ENCODE assay signal across 8 cellular contexts in genomic region chr1:226060976-226061792, GRCh38. TPM values are rescaled to one million over a fixed set of nuclear protein-coding genes. Genes with fewer than 3 reads are reported as not detected.
A peak's percentile ranks its signal among the peaks of the same experiment; 100 is the strongest.
DNase-seq lines count a peak whose midpoint lies in the region; ATAC-seq and TF ChIP-seq lines count a peak whose summit lies in the region.

No MANE protein-coding gene starts in this region.

- WGBS in adipose tissue, 3 donors, result 8 to 14% (median 11%) methylated on average over 19 of the region's 19 CpGs

- intact Hi-C loops in CD4-positive, alpha-beta memory T cell (cut with micrococcal nuclease), result loop anchor here (5.0 kb wide), 2 partner anchors 179 to 1629 kb away; partner anchors contain the start of genes TMEM63A and WDR26

- H3K36me3 ChIP-seq in CD4-positive, alpha-beta memory T cell (ENCODE audit: insufficient read depth, low read length), result peaks cover 7% of the 10 kb centered on the region
- peaks cover 8% of the 10 kb centered on the region for H3K36me3 ChIP-seq in thoracic aorta

- peak overlapping the region; percentile 90 to 93 (median 91) for H3K4me3 Mint-ChIP-seq in CD4-positive, alpha-beta memory T cell

- H3K9me3 ChIP-seq in CD4-positive, alpha-beta memory T cell (ENCODE audit: control insufficient read depth in 1 of 2, low read length in 2 of 2), result no peaks in the 10 kb centered on the region
- no peaks in the 10 kb centered on the region for H3K9me3 ChIP-seq in thoracic aorta

- H3K36me3 Mint-ChIP-seq in CD4-positive, alpha-beta memory T cell, result peaks cover 28 to 49% of the 10 kb centered on the region in 2 donors

- H3K27ac ChIP-seq in CD4-positive, alpha-beta memory T cell (ENCODE audit: low read depth, low read length), result peak overlapping the region; percentile 82
- H3K27ac ChIP-seq in adipose tissue (ENCODE audit: low read depth, low read length) (peak overlapping the region; percentile 72), thoracic aorta (peak overlapping the region; percentile 94)

- no peaks in the 10 kb centered on the region for H3K27me3 ChIP-seq in CD4-positive, alpha-beta memory T cell (ENCODE audit: insufficient read depth, low read length)
- no peaks in the 10 kb centered on the region for H3K27me3 ChIP-seq in thoracic aorta (replicated peaks; ENCODE audit: insufficient read depth)

- H3K9me3 Mint-ChIP-seq in CD4-positive, alpha-beta memory T cell, result no peaks in the 10 kb centered on the region

- peak overlapping the region in 1 of 2 donors; percentile 72 for H3K4me3 ChIP-seq in CD4-positive, alpha-beta memory T cell (ENCODE audit: low read length in 2 of 2)
- H3K4me3 ChIP-seq in Jurkat, Clone E6-1 (ENCODE audit: low read length), result peak overlapping the region; percentile 74
- peak overlapping the region; percentile 86 for H3K4me3 ChIP-seq in thoracic aorta

- POLR2A ChIA-PET in CD4-positive, alpha-beta memory T cell (lab: Charles Lee; ENCODE audit: partially characterized antibody), result interaction anchor here (0.8 to 13.0 kb wide), 23 partner anchors 8 to 879 kb away, joined by 3 to 614 read pairs (median 11); partner anchors contain the start of genes COQ8A, LBR, LIN9 and PARP1

- H3K4me1 Mint-ChIP-seq in CD4-positive, alpha-beta memory T cell, result peaks cover 25 to 49% (median 34%) of the 10 kb centered on the region in 4 donors

- DNase-seq in CD4-positive, alpha-beta memory T cell, result no peak
- no peak for DNase-seq in Jurkat, Clone E6-1 (ENCODE audit: low read depth, low spot score)
- DNase-seq in left kidney (ENCODE audit: low read depth, low spot score), result peak; percentile 35
- no peak for DNase-seq in thoracic aorta (ENCODE audit: low spot score)
- no peak for DNase-seq in stimulated activated naive CD4-positive, alpha-beta T cell treated with Interleukin-2 at 50 U/mL for 16 hours (lab: John Stamatoyannopoulos, UW)
- no peak for DNase-seq in MV-4-11 (lab: John Stamatoyannopoulos, UW)
- DNase-seq in stimulated activated CD4-positive, alpha-beta T cell treated with anti-CD3 and anti-CD28 coated beads, Interleukin-4, amount 100 ng/mL, for 24 hours, result no peak

- ATAC-seq in thoracic aorta (ENCODE audit: insufficient number of reproducible peaks, low FRiP score, low read depth), result no peak

- CTCF ChIA-PET in CD4-positive, alpha-beta memory T cell (lab: Charles Lee; ENCODE audit: partially characterized antibody), result interaction anchor here (1.0 to 2.8 kb wide), 5 partner anchors 61 to 74 kb away, joined by 5 to 18 read pairs (median 6); partner anchors contain the start of gene SDE2

- peaks cover 0 to 2% of the 10 kb centered on the region in 2 donors for H3K27me3 Mint-ChIP-seq in CD4-positive, alpha-beta memory T cell

- peaks cover 32% of the 10 kb centered on the region for H3K4me1 ChIP-seq in CD4-positive, alpha-beta memory T cell (ENCODE audit: insufficient read depth, low read length)
- peaks cover 9 to 29% of the 10 kb centered on the region in 2 donors for H3K4me1 ChIP-seq in thoracic aorta (ENCODE audit: control insufficient read depth in 1 of 2, low read depth in 2 of 2)

- TF ChIP-seq CTCF in thoracic aorta (IDR thresholded peaks at IDR 0.05), result no peak

- H3K27ac Mint-ChIP-seq in CD4-positive, alpha-beta memory T cell, result peak overlapping the region; percentile 93 to 98 (median 97)

RNA-seq across cellular contexts. Expression of gene H3-3A, which starts 1.3 kb away (rescaled TPM):
- 100 to 1,000 TPM; 391 to 397 TPM for total RNA-seq in CD4-positive, alpha-beta memory T cell
- polyA plus RNA-seq in CD4-positive, alpha-beta memory T cell, result 100 to 1,000 TPM; 639 to 695 TPM
- 949 TPM for polyA plus RNA-seq in Jurkat, Clone E6-1 (2012; ENCODE audit: insufficient read depth, insufficient read length)
- polyA plus RNA-seq in adipose tissue, result 100 to 1,000 TPM; 282 to 940 (median 473) TPM
- total RNA-seq in thoracic aorta, result 100 to 1,000 TPM; 226 to 258 TPM
